20 cellular contexts compared by ENCODE assay signal in the genomic region with DNA sequence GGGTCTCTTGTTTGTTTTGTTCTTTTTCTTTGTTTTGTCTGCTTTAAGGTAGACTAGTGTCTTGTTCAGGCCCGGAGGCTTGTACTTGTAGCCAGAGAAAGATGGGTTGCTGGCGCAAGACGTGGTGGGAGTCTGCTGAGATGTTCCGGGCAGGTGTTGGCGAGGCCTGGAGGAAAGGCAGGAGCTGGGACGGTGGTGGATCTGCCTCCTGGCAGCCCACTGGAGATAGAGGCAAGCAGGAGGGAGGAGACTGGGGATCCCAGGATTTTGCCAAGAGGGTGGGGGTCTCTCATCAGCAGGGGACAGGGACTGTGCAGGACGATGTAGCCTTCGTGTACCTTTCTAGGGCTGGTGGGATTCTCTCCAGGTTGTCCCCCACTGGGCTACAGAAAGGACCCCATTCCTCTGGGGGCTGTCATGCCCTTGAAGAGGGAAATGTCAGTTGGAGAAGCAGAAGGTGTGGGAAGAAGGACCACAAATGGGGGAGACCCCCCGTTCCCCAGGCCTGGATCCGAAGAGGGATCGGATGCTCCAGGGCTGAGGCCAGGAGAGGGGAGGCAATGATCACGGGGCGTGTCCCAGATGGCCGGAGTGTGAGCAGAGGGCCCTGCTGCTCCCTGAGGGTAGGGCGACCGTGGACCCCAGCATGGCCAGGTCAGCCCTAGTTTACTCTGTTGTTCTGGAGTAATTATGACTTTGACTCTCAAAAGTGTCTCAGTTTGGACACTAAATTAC. TPM values are rescaled to one million over a fixed set of nuclear protein-coding genes. Genes with fewer than 3 reads are reported as not detected.
A peak's percentile ranks its signal among the peaks of the same experiment; 100 is the strongest.
DNase-seq lines count a peak whose midpoint lies in the region; ATAC-seq and TF ChIP-seq lines count a peak whose summit lies in the region.
"Had no signal": no experiment of that assay in that cellular context is flagged by ENCODE, and none has a peak within 500 bp of the region (broad histone marks: within the 10 kb centered on the region; RNA-seq: fewer than 3 reads in every experiment).

No MANE protein-coding gene starts in this region.

- no peaks in the 10 kb centered on the region for H3K27me3 Mint-ChIP-seq in stimulated activated naive CD8-positive, alpha-beta T cell treated with anti-CD3 and anti-CD28 coated beads, Interleukin-15, Interleukin-2, amounts not matched to agents 100 ng/mL and 50 ng/mL, for 24 hours
- H3K27me3 Mint-ChIP-seq in nephron progenitor cell (ENCODE audit: low read depth, poor library complexity): peaks cover 8% of the 10 kb centered on the region

- H3K27me3 ChIP-seq in colonic mucosa: no peaks in the 10 kb centered on the region
- no peaks in the 10 kb centered on the region for H3K27me3 ChIP-seq in upper lobe of left lung
- H3K27me3 ChIP-seq: MG63, suprapubic skin had no signal

- peak overlapping the region; percentile 3 for H3K27ac Mint-ChIP-seq in stimulated activated naive CD8-positive, alpha-beta T cell treated with anti-CD3 and anti-CD28 coated beads, Interleukin-15, Interleukin-2, amounts not matched to agents 100 ng/mL and 50 ng/mL, for 24 hours
- H3K27ac Mint-ChIP-seq in nephron progenitor cell: peak overlapping the region; percentile 58
- H3K27ac Mint-ChIP-seq: T-helper 2 cell treated with Interferon-gamma antibody and Interleukin-4, amounts not matched to agents 5 μg/mL and 100 μg/mL, for 36 hours had no signal

- no peak for TF ChIP-seq POLR2A in upper lobe of left lung (IDR thresholded peaks at IDR 0.05)

- peaks cover 9% of the 10 kb centered on the region for H3K36me3 Mint-ChIP-seq in stimulated activated naive CD8-positive, alpha-beta T cell treated with anti-CD3 and anti-CD28 coated beads, Interleukin-15, Interleukin-2, amounts not matched to agents 100 ng/mL and 50 ng/mL, for 24 hours (ENCODE audit: low read depth)
- H3K36me3 Mint-ChIP-seq in nephron progenitor cell (ENCODE audit: low read depth): peaks cover 6% of the 10 kb centered on the region
- H3K36me3 Mint-ChIP-seq: CD4-positive, alpha-beta memory T cell had no signal

- peak overlapping the region; percentile 49 for H3K27ac ChIP-seq in colonic mucosa
- H3K27ac ChIP-seq in upper lobe of left lung: peak overlapping the region; percentile 34 to 75 (median 64)
- H3K27ac ChIP-seq: left ventricle myocardium inferior, psoas muscle, suprapubic skin had no signal

- peak overlapping the region in 1 of 2 donors; percentile 29 for H3K9ac ChIP-seq in colonic mucosa (ENCODE audit: low read depth in 2 of 2, low read length in 2 of 2)

- no peak for ATAC-seq in stimulated activated naive CD8-positive, alpha-beta T cell treated with anti-CD3 and anti-CD28 coated beads, Interleukin-15, Interleukin-2, amounts not matched to agents 100 U/mL and 50 U/mL, for 24 hours
- ATAC-seq in upper lobe of left lung (ENCODE audit: low FRiP score in 2 of 2) (no peak), GM18870 (IDR thresholded peaks at IDR 0.05; ENCODE audit: unreplicated experiment) (no peak)
- ATAC-seq: psoas muscle had no signal

- H3K4me1 Mint-ChIP-seq in stimulated activated naive CD8-positive, alpha-beta T cell treated with anti-CD3 and anti-CD28 coated beads, Interleukin-15, Interleukin-2, amounts not matched to agents 100 ng/mL and 50 ng/mL, for 24 hours (ENCODE audit: low read depth): peaks cover 10% of the 10 kb centered on the region
- peaks cover 50% of the 10 kb centered on the region for H3K4me1 Mint-ChIP-seq in nephron progenitor cell
- H3K4me1 Mint-ChIP-seq: CD4-positive, alpha-beta memory T cell had no signal

- H3K4me3 Mint-ChIP-seq in stimulated activated naive CD8-positive, alpha-beta T cell treated with anti-CD3 and anti-CD28 coated beads, Interleukin-15, Interleukin-2, amounts not matched to agents 100 ng/mL and 50 ng/mL, for 24 hours: no peak overlapping the region
- peak overlapping the region; percentile 12 for H3K4me3 Mint-ChIP-seq in nephron progenitor cell
- H3K4me3 Mint-ChIP-seq: CD4-positive, alpha-beta memory T cell; T-helper 2 cell treated with Interferon-gamma antibody and Interleukin-4, amounts not matched to agents 5 μg/mL and 100 μg/mL, for 36 hours had no signal

- no peak for DNase-seq in stimulated activated naive CD8-positive, alpha-beta T cell treated with anti-CD3 and anti-CD28 coated beads, Interleukin-15, Interleukin-2, amounts not matched to agents 100 U/mL and 50 U/mL, for 24 hours
- no peak for DNase-seq in colonic mucosa
- no peak for DNase-seq in nephron progenitor cell
- no peak for DNase-seq in upper lobe of left lung
- no peak for DNase-seq in NOMO-1 (lab: John Stamatoyannopoulos, UW; ENCODE audit: unreplicated experiment in 2 of 2)
- DNase-seq in AG08396 (ENCODE audit: low spot score): no peak
- DNase-seq: activated effector memory CD4-positive, alpha-beta T cell treated with anti-CD3 and anti-CD28 coated beads, Interleukin-2, amount 50 U/mL, for 16 hours; CD4-positive, alpha-beta memory T cell; DMS79; left ventricle myocardium inferior; MG63; NCI-H1436 treated with DMSO at 0.1 percent for 48 hours; NCI-H2171 treated with DMSO at 0.1 percent for 48 hours; NCI-H69; psoas muscle; stimulated activated CD4-positive, alpha-beta T cell treated with anti-CD3 and anti-CD28 coated beads, Interleukin-4, amount 100 ng/mL, for 1 hour had no signal

- no peak for TF ChIP-seq CTCF in colonic mucosa (IDR thresholded peaks at IDR 0.05)
- TF ChIP-seq CTCF in nephron progenitor cell (IDR thresholded peaks at IDR 0.05): no peak
- TF ChIP-seq CTCF in upper lobe of left lung (IDR thresholded peaks at IDR 0.05): no peak

- 88 to 94% methylated on average over 13 to 16 of the region's 16 CpGs for WGBS in upper lobe of left lung, 2 donors

- intact Hi-C loops in colonic mucosa (cut with DNase I): no loop called here

- no peaks in the 10 kb centered on the region for H3K36me3 ChIP-seq in colonic mucosa
- H3K36me3 ChIP-seq in upper lobe of left lung: peaks cover 0 to 7% (median 0%) of the 10 kb centered on the region in 4 donors
- H3K36me3 ChIP-seq: left ventricle myocardium inferior, suprapubic skin had no signal

- H3K4me3 ChIP-seq in colonic mucosa (no peak overlapping the region), upper lobe of left lung (no peak overlapping the region)
- H3K4me3 ChIP-seq: left ventricle myocardium inferior, MG63, psoas muscle, suprapubic skin had no signal

- H3K9me3 ChIP-seq in colonic mucosa (no peaks in the 10 kb centered on the region), upper lobe of left lung (no peaks in the 10 kb centered on the region)
- H3K9me3 ChIP-seq: left ventricle myocardium inferior, MG63, psoas muscle, suprapubic skin had no signal

- no peaks in the 10 kb centered on the region for H3K9me3 Mint-ChIP-seq in stimulated activated naive CD8-positive, alpha-beta T cell treated with anti-CD3 and anti-CD28 coated beads, Interleukin-15, Interleukin-2, amounts not matched to agents 100 ng/mL and 50 ng/mL, for 24 hours
- H3K9me3 Mint-ChIP-seq in nephron progenitor cell: peaks cover 11% of the 10 kb centered on the region
- H3K9me3 Mint-ChIP-seq: CD4-positive, alpha-beta memory T cell; T-helper 2 cell treated with Interferon-gamma antibody and Interleukin-4, amounts not matched to agents 5 μg/mL and 100 μg/mL, for 36 hours had no signal

- TF ChIP-seq EP300 in upper lobe of left lung (IDR thresholded peaks at IDR 0.05): no peak

- H3K4me1 ChIP-seq in colonic mucosa (peaks cover 8% of the 10 kb centered on the region), upper lobe of left lung (peaks cover 7 to 21% (median 11%) of the 10 kb centered on the region in 4 donors)
- H3K4me1 ChIP-seq: suprapubic skin had no signal

RNA-seq across cellular contexts. Expression of a gene that starts 7.0 kb away (rescaled TPM):
- total RNA-seq in colonic mucosa (10 to 100 TPM in 1 of 2 donors, 1 to 10 TPM in 1; 4.0 to 20.9 TPM), upper lobe of left lung (10 to 100 TPM in 1 of 6 donors, 1 to 10 TPM in 5; 2.6 to 11.1 (median 3.4) TPM)

RNA-seq across cellular contexts. Expression of a gene that starts 31.2 kb away (rescaled TPM):
- total RNA-seq in colonic mucosa (10 to 100 TPM; 18.5 to 21.6 TPM), upper lobe of left lung (10 to 100 TPM in 5 of 6 donors, 1 to 10 TPM in 1; 9.5 to 38.0 (median 13.7) TPM)
- total RNA-seq: CD4-positive, alpha-beta memory T cell had no signal
